8 cellular contexts compared by ENCODE assay signal in the genomic region with DNA sequence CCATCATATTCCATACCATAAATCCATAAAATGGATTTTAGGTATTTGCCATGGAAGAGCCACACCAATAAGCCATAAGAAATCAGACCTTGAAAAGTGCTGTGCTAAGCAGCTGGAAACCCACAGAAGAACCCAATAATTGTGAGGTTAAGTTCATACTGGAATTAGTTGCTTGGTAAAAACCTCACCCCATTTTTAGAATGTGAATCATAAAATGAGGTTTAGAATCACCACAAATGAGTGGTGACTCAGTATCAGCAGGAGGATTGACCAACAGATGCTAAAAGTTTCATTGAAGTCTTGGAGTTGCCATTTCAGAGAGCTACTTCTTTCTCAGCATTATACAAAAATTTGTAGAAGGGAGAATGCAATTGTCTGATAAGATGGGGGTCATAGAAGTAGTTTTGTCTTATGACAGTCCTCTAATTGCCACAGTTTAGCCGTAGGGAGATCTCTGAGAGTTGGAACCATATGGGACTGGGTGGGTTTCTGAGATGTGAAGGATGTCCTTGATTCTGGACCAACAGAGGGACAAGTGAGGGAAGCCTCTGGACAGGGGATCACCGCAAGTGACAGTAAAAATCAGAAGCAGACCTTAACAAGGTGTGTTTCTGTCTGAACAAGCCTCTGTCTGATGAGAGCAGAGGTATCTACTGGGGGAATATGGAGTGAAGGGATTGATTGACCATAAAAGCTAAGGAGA. TPM values are rescaled to one million over a fixed set of nuclear protein-coding genes. Genes with fewer than 3 reads are reported as not detected.
DNase-seq lines count a peak whose midpoint lies in the region; ATAC-seq, FAIRE-seq and TF ChIP-seq lines count a peak whose summit lies in the region.

No MANE protein-coding gene starts in this region.

- H3K9me3 Mint-ChIP-seq in activated naive CD4-positive, alpha-beta T cell treated with anti-CD3 and anti-CD28 coated beads, Interleukin-2, amount 50 U/mL, for 72 hours: peaks cover 0 to 5% of the 10 kb centered on the region in 2 donors
- no peaks in the 10 kb centered on the region for H3K9me3 Mint-ChIP-seq in activated naive CD4-positive, alpha-beta T cell treated with anti-CD3 and anti-CD28 coated beads, Interleukin-2, amount 10 ng/mL, durations not matched to agents 7 days and 5 days

- no peak for FAIRE-seq in urothelium cell line (lab: Jason Lieb, UNC)

- no peaks in the 10 kb centered on the region for H3K4me1 Mint-ChIP-seq in activated naive CD4-positive, alpha-beta T cell treated with anti-CD3 and anti-CD28 coated beads, Interleukin-2, amount 10 ng/mL, durations not matched to agents 7 days and 5 days

- H3K27ac Mint-ChIP-seq in activated naive CD4-positive, alpha-beta T cell treated with anti-CD3 and anti-CD28 coated beads, Interleukin-2, amount 50 U/mL, for 72 hours: peak overlapping the region; percentile 4 to 8
- no peak overlapping the region for H3K27ac Mint-ChIP-seq in activated naive CD4-positive, alpha-beta T cell treated with anti-CD3 and anti-CD28 coated beads, Interleukin-2, amount 10 ng/mL, durations not matched to agents 7 days and 5 days

- ATAC-seq in activated naive CD4-positive, alpha-beta T cell treated with anti-CD3 and anti-CD28 coated beads, Interleukin-2, amount 50 U/mL, for 72 hours: peak; percentile 66 to 77
- no peak for ATAC-seq in HG03139 (IDR thresholded peaks at IDR 0.05; ENCODE audit: unreplicated experiment)

- DNase-seq in activated naive CD4-positive, alpha-beta T cell treated with anti-CD3 and anti-CD28 coated beads, Interleukin-2, amount 50 U/mL, for 72 hours (ENCODE audit: low spot score in 2 of 2): no peak
- DNase-seq in activated naive CD4-positive, alpha-beta T cell treated with anti-CD3 and anti-CD28 coated beads, Interleukin-2, amount 10 ng/mL, durations not matched to agents 7 days and 5 days: no peak
- peak; percentile 97 for DNase-seq in MV-4-11 (lab: John Stamatoyannopoulos, UW)
- peak; percentile 97 for DNase-seq in fibroblast of mammary gland (ENCODE audit: low read depth)
- DNase-seq in urothelium cell line (ENCODE audit: low spot score): peak; percentile 68
- DNase-seq in NCI-H82 treated with DMSO at 0.1 percent for 48 hours (lab: John Stamatoyannopoulos, UW; ENCODE audit: unreplicated experiment): no peak
- no peak for DNase-seq in NCI-H2107 treated with DMSO at 0.1 percent for 48 hours (lab: John Stamatoyannopoulos, UW; ENCODE audit: unreplicated experiment)

- CTCF ChIA-PET in activated naive CD4-positive, alpha-beta T cell treated with anti-CD3 and anti-CD28 coated beads, Interleukin-2, amount 10 ng/mL, durations not matched to agents 7 days and 5 days (lab: Charles Lee): no interaction called here

- no peak overlapping the region for H3K4me3 Mint-ChIP-seq in activated naive CD4-positive, alpha-beta T cell treated with anti-CD3 and anti-CD28 coated beads, Interleukin-2, amount 10 ng/mL, durations not matched to agents 7 days and 5 days

- no peaks in the 10 kb centered on the region for H3K36me3 Mint-ChIP-seq in activated naive CD4-positive, alpha-beta T cell treated with anti-CD3 and anti-CD28 coated beads, Interleukin-2, amount 50 U/mL, for 72 hours
- H3K36me3 Mint-ChIP-seq in activated naive CD4-positive, alpha-beta T cell treated with anti-CD3 and anti-CD28 coated beads, Interleukin-2, amount 10 ng/mL, durations not matched to agents 7 days and 5 days: no peaks in the 10 kb centered on the region

- peaks cover 4% of the 10 kb centered on the region for H3K27me3 Mint-ChIP-seq in activated naive CD4-positive, alpha-beta T cell treated with anti-CD3 and anti-CD28 coated beads, Interleukin-2, amount 10 ng/mL, durations not matched to agents 7 days and 5 days

- no peak for TF ChIP-seq CTCF in fibroblast of mammary gland (conservative IDR thresholded peaks at IDR 0.05; ENCODE audit: control insufficient read depth, insufficient read depth, low read depth, low read length)

- no peak overlapping the region for H3K4me3 ChIP-seq in fibroblast of mammary gland (ENCODE audit: control insufficient read depth, low read depth, low read length)

RNA-seq across cellular contexts. Expression of gene STON2, which starts 1.4 kb away (rescaled TPM):
- under 1 TPM; 0.45 to 0.48 TPM for total RNA-seq in activated naive CD4-positive, alpha-beta T cell treated with anti-CD3 and anti-CD28 coated beads, Interleukin-2, amount 50 U/mL, for 72 hours

Comparison
In these comparisons a context has a peak if more than half of its experiments do, and no peak if none do; other contexts are left out.
1. DNase-seq: peak in MV-4-11 (single experiment), fibroblast of mammary gland (single experiment) and urothelium cell line (single experiment); none in activated naive CD4-positive, alpha-beta T cell treated with anti-CD3 and anti-CD28 coated beads, Interleukin-2, amount 50 U/mL, for 72 hours (0 of 2), activated naive CD4-positive, alpha-beta T cell treated with anti-CD3 and anti-CD28 coated beads, Interleukin-2, amount 10 ng/mL, durations not matched to agents 7 days and 5 days (single experiment), NCI-H82 treated with DMSO at 0.1 percent for 48 hours (single experiment) and NCI-H2107 treated with DMSO at 0.1 percent for 48 hours (single experiment).